8 cellular contexts compared by ENCODE assay signal in the genomic region with DNA sequence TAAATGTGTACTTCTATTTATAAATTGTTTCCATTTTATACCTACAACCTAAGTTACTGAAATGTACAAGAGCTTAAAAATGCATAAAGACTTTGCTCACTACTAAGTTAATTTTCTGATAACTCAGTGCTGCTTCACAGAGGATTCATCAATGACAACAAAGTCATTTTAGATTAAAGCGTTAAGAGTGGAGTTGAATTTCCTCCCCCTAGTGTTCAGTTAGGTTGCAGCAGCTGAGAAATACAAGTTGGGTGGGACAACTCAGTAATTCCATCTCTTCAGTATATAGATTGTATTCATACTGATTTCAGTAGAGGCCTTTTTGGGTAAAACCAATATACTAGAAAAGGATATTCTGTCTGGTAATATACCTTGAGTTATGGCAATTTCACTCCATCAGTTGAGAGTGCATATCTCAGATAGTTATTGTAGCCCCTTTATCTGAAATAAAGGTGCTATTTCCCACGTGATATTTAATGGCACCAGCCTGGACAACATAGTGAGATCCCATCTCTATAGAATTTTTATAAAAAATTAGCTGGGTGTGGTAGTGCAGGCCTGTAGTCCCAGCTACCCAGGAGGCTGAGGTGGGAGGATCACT. TPM values are rescaled to one million over a fixed set of nuclear protein-coding genes. Genes with fewer than 3 reads are reported as not detected.
DNase-seq lines count a peak whose midpoint lies in the region; ATAC-seq and TF ChIP-seq lines count a peak whose summit lies in the region.

No MANE protein-coding gene starts in this region.

- H3K27ac ChIP-seq in WERI-Rb-1 (no peak overlapping the region), right atrium auricular region (no peak overlapping the region)

- H3K9me3 Mint-ChIP-seq in stimulated activated naive CD8-positive, alpha-beta T cell treated with anti-CD3 and anti-CD28 coated beads, Interleukin-15, amount 100 ng/mL, for 72 hours: no peaks in the 10 kb centered on the region

- H3K4me3 Mint-ChIP-seq in stimulated activated naive CD8-positive, alpha-beta T cell treated with anti-CD3 and anti-CD28 coated beads, Interleukin-15, amount 100 ng/mL, for 72 hours: no peak overlapping the region

- H3K36me3 ChIP-seq in GM06990 (ENCODE audit: control insufficient read depth, insufficient read depth, low read length) (no peaks in the 10 kb centered on the region), WERI-Rb-1 (no peaks in the 10 kb centered on the region), right atrium auricular region (no peaks in the 10 kb centered on the region)

- peak; percentile 70 for ATAC-seq in stimulated activated naive CD8-positive, alpha-beta T cell treated with anti-CD3 and anti-CD28 coated beads, Interleukin-15, amount 100 ng/mL, for 72 hours
- ATAC-seq in GM19397 (IDR thresholded peaks at IDR 0.05; ENCODE audit: unreplicated experiment): no peak

- TF ChIP-seq CTCF in AG09319 (IDR thresholded peaks at IDR 0.05; ENCODE audit: low read depth, low read length) (peak; percentile 84), GM06990 (IDR thresholded peaks at IDR 0.05; ENCODE audit: insufficient read depth, low read length, poor library complexity, severe bottlenecking) (peak; percentile 78), WERI-Rb-1 (IDR thresholded peaks at IDR 0.05; ENCODE audit: low read depth, low read length) (peak; percentile 40; the same call in 1 of the 2 replicates), right atrium auricular region (IDR thresholded peaks at IDR 0.05) (peak; percentile 43 to 73)

- DNase-seq in AG09319 (ENCODE audit: extremely low read depth, low read depth) (no peak), GM06990 (ENCODE audit: extremely low read depth, insufficient read length) (no peak), NAMALWA (ENCODE audit: low spot score) (peak; percentile 80), WERI-Rb-1 (no peak), right atrium auricular region (ENCODE audit: low spot score) (no peak)
- peak; percentile 28 to 29 for DNase-seq in stimulated activated naive CD8-positive, alpha-beta T cell treated with anti-CD3 and anti-CD28 coated beads, Interleukin-15, amount 100 ng/mL, for 72 hours
- no peak for DNase-seq in NK-92 treated with Interleukin-12 subunit alpha and Interleukin-12 subunit beta, amount 100 ng/mL, for 24 hours (lab: John Stamatoyannopoulos, UW)

- H3K9me3 ChIP-seq in WERI-Rb-1 (ENCODE audit: severe bottlenecking) (no peaks in the 10 kb centered on the region), right atrium auricular region (no peaks in the 10 kb centered on the region)

- H3K4me3 ChIP-seq in GM06990 (replicated peaks; ENCODE audit: low read depth, low read length): no peak overlapping the region
- no peak overlapping the region for H3K4me3 ChIP-seq in WERI-Rb-1 (ENCODE audit: low read depth, low read length)
- H3K4me3 ChIP-seq in right atrium auricular region: no peak overlapping the region

- peaks cover 6% of the 10 kb centered on the region for H3K4me1 Mint-ChIP-seq in stimulated activated naive CD8-positive, alpha-beta T cell treated with anti-CD3 and anti-CD28 coated beads, Interleukin-15, amount 100 ng/mL, for 72 hours

- H3K4me1 ChIP-seq in right atrium auricular region: no peaks in the 10 kb centered on the region

- H3K27me3 ChIP-seq in GM06990 (replicated peaks; ENCODE audit: control insufficient read depth, insufficient read depth, low read length): no peaks in the 10 kb centered on the region
- no peaks in the 10 kb centered on the region for H3K27me3 ChIP-seq in WERI-Rb-1 (ENCODE audit: insufficient read depth, low read depth, severe bottlenecking)
- H3K27me3 ChIP-seq in right atrium auricular region: no peaks in the 10 kb centered on the region

- no peaks in the 10 kb centered on the region for H3K27me3 Mint-ChIP-seq in stimulated activated naive CD8-positive, alpha-beta T cell treated with anti-CD3 and anti-CD28 coated beads, Interleukin-15, amount 100 ng/mL, for 72 hours

- no peak overlapping the region for H3K27ac Mint-ChIP-seq in stimulated activated naive CD8-positive, alpha-beta T cell treated with anti-CD3 and anti-CD28 coated beads, Interleukin-15, amount 100 ng/mL, for 72 hours

RNA-seq across cellular contexts. Expression of gene RPL35A, which starts 6.9 kb away (rescaled TPM):
- total RNA-seq in right atrium auricular region: 100 to 1,000 TPM; 415 to 477 TPM

RNA-seq across cellular contexts. Expression of gene LMLN, which starts 17.0 kb away (rescaled TPM):
- total RNA-seq in right atrium auricular region: 1 to 10 TPM; 3.5 to 3.9 TPM

Comparison
In these comparisons a context has a peak if more than half of its experiments do, and no peak if none do; other contexts are left out.
1. DNase-seq: peak in NAMALWA (single experiment) and stimulated activated naive CD8-positive, alpha-beta T cell treated with anti-CD3 and anti-CD28 coated beads, Interleukin-15, amount 100 ng/mL, for 72 hours (2 of 2); none in AG09319 (single experiment), GM06990 (single experiment), WERI-Rb-1 (single experiment), right atrium auricular region (single experiment) and NK-92 treated with Interleukin-12 subunit alpha and Interleukin-12 subunit beta, amount 100 ng/mL, for 24 hours (single experiment).
2. Peak in every context shown above with its lines, with median percentiles within 50 percentile points of each other: CTCF ChIP-seq.